In genomic region chr6:111057074-111057752, GRCh38 we compare ENCODE assay signal across 9 cellular contexts. TPM values are rescaled to one million over a fixed set of nuclear protein-coding genes. Genes with fewer than 3 reads are reported as not detected.
DNase-seq lines count a peak whose midpoint lies in the region; ATAC-seq and TF ChIP-seq lines count a peak whose summit lies in the region.
"Had no signal": no experiment of that assay in that cellular context is flagged by ENCODE, and none has a peak within 500 bp of the region (broad histone marks: within the 10 kb centered on the region; RNA-seq: fewer than 3 reads in every experiment).

No MANE protein-coding gene starts in this region.

- H3K9me3 ChIP-seq in HEK293 (ENCODE audit: control insufficient read depth, insufficient read depth, low read depth, low read length): no peaks in the 10 kb centered on the region
- no peaks in the 10 kb centered on the region for H3K9me3 ChIP-seq in right cardiac atrium (ENCODE audit: control insufficient read depth, low read length)
- H3K9me3 ChIP-seq: BLaER1 had no signal

- H3K27me3 ChIP-seq in right cardiac atrium (ENCODE audit: control insufficient read depth, insufficient read depth): no peaks in the 10 kb centered on the region
- H3K27me3 ChIP-seq: BLaER1 had no signal

- CTCF ChIA-PET in HEK293 (lab: Yijun Ruan, JAX): interaction anchor here (0.6 to 3.5 kb wide), 52 partner anchors 8 to 984 kb away, joined by 3 to 37 read pairs (median 4); no protein-coding TSS in a partner anchor
- CTCF ChIA-PET in activated CD8-positive, alpha-beta T cell treated with anti-CD3 and anti-CD28 coated beads, Interleukin-2, amount 10 ng/mL, durations not matched to agents 7 days and 5 days (lab: Charles Lee): interaction anchor here (0.5 to 4.0 kb wide), 28 partner anchors 9 to 819 kb away, joined by 3 to 55 read pairs (median 4); a partner anchor contains a TSS

- POLR2A ChIA-PET in HEK293 (lab: Yijun Ruan, JAX): interaction anchor here (0.8 to 0.9 kb wide), 2 partner anchors 11 to 202 kb away, joined by 3 read pairs; a partner anchor contains a TSS
- POLR2A ChIA-PET in activated CD8-positive, alpha-beta T cell treated with anti-CD3 and anti-CD28 coated beads, Interleukin-2, amount 10 ng/mL, durations not matched to agents 7 days and 5 days (lab: Charles Lee): no interaction called here

- H3K27ac Mint-ChIP-seq in activated CD8-positive, alpha-beta T cell treated with anti-CD3 and anti-CD28 coated beads, Interleukin-2, amount 10 ng/mL, durations not matched to agents 7 days and 5 days: no peak overlapping the region

- H3K4me3 ChIP-seq in HEK293 (ENCODE audit: low read depth, low read length) (no peak overlapping the region), right cardiac atrium (ENCODE audit: low read length) (no peak overlapping the region)
- H3K4me3 ChIP-seq: BLaER1 had no signal

- H3K36me3 ChIP-seq in HEK293 (ENCODE audit: control insufficient read depth in 2 of 2, insufficient read depth in 1 of 2, low read length in 2 of 2): no peaks in the 10 kb centered on the region; a peak in 1 of 3 replicates
- H3K36me3 ChIP-seq: BLaER1 had no signal

- peaks cover 6% of the 10 kb centered on the region for H3K27me3 Mint-ChIP-seq in activated CD8-positive, alpha-beta T cell treated with anti-CD3 and anti-CD28 coated beads, Interleukin-2, amount 10 ng/mL, durations not matched to agents 7 days and 5 days (ENCODE audit: low read depth)

- H3K36me3 Mint-ChIP-seq in activated CD8-positive, alpha-beta T cell treated with anti-CD3 and anti-CD28 coated beads, Interleukin-2, amount 10 ng/mL, durations not matched to agents 7 days and 5 days (ENCODE audit: low read depth): no peaks in the 10 kb centered on the region

- WGBS in right cardiac atrium: 49% methylated on average over 12 of the region's 12 CpGs

- peak; percentile 58 for ATAC-seq in activated CD8-positive, alpha-beta T cell treated with anti-CD3 and anti-CD28 coated beads, Interleukin-2, amount 10 ng/mL, durations not matched to agents 7 days and 5 days
- ATAC-seq in right cardiac atrium (peak; percentile 59 to 79), GM19328 (IDR thresholded peaks at IDR 0.05; ENCODE audit: unreplicated experiment) (no peak)
- ATAC-seq in stimulated activated naive CD8-positive, alpha-beta T cell treated with anti-CD3 and anti-CD28 coated beads, Interleukin-15, Interleukin-2, amounts not matched to agents 100 U/mL and 50 U/mL, for 24 hours: no peak

- no peaks in the 10 kb centered on the region for H3K4me1 ChIP-seq in HEK293 (ENCODE audit: control insufficient read depth, insufficient read depth, low read length)
- H3K4me1 ChIP-seq in right cardiac atrium (ENCODE audit: control insufficient read depth, insufficient read depth, low read length): no peaks in the 10 kb centered on the region
- H3K4me1 ChIP-seq: BLaER1 had no signal

- intact Hi-C loops in right cardiac atrium (cut with DNase I): loop anchor here in 2 of 4 donors (10.0 kb wide), 1 partner anchor 158 kb away; no protein-coding TSS in a partner anchor

- H3K4me3 Mint-ChIP-seq in activated CD8-positive, alpha-beta T cell treated with anti-CD3 and anti-CD28 coated beads, Interleukin-2, amount 10 ng/mL, durations not matched to agents 7 days and 5 days: no peak overlapping the region

- peak; percentile 40 for DNase-seq in NCI-H1092 treated with DMSO at 0.1 percent for 48 hours (lab: John Stamatoyannopoulos, UW)
- no peak for DNase-seq in NCI-H1092 (lab: John Stamatoyannopoulos, UW)
- peak; percentile 60 for DNase-seq in NCI-H446 treated with DMSO at 0.1 percent for 48 hours (lab: John Stamatoyannopoulos, UW)
- DNase-seq in activated CD8-positive, alpha-beta T cell treated with anti-CD3 and anti-CD28 coated beads, Interleukin-2, amount 10 ng/mL, durations not matched to agents 7 days and 5 days: peak; percentile 20
- no peak for DNase-seq in right cardiac atrium
- DNase-seq in stimulated activated naive CD8-positive, alpha-beta T cell treated with anti-CD3 and anti-CD28 coated beads, Interleukin-15, Interleukin-2, amounts not matched to agents 100 U/mL and 50 U/mL, for 24 hours: peak; percentile 10

- H3K27ac ChIP-seq in HEK293 (ENCODE audit: extremely low read depth, low read depth, low read length) (no peak overlapping the region), right cardiac atrium (ENCODE audit: low read length) (no peak overlapping the region)
- H3K27ac ChIP-seq: BLaER1 had no signal

- no peaks in the 10 kb centered on the region for H3K9me3 Mint-ChIP-seq in activated CD8-positive, alpha-beta T cell treated with anti-CD3 and anti-CD28 coated beads, Interleukin-2, amount 10 ng/mL, durations not matched to agents 7 days and 5 days (ENCODE audit: insufficient read depth)

- no peaks in the 10 kb centered on the region for H3K4me1 Mint-ChIP-seq in activated CD8-positive, alpha-beta T cell treated with anti-CD3 and anti-CD28 coated beads, Interleukin-2, amount 10 ng/mL, durations not matched to agents 7 days and 5 days (ENCODE audit: low read depth)

- peak; percentile 51; the same call in 1 of the 2 replicates for TF ChIP-seq CTCF in HEK293 (tag by site-specific recombination; IDR thresholded peaks at IDR 0.05)

TF ChIP-seq in HEK293, 187 proteins besides CTCF, POLR2A, EP300 and RAD21 (continues in another document):
- no peak for TF ChIP-seq FEZF1 (tag by site-specific recombination; IDR thresholded peaks at IDR 0.05)
- no peak for TF ChIP-seq ZNF132 (tag by site-specific recombination; IDR thresholded peaks at IDR 0.05; ENCODE audit: borderline replicate concordance)
- TF ChIP-seq ZNF558 (tag by site-specific recombination; IDR thresholded peaks at IDR 0.05): peak; percentile 45; the same call in 1 of the 2 replicates
- TF ChIP-seq ZNF629 (tag by site-specific recombination; IDR thresholded peaks at IDR 0.05): no peak
- TF ChIP-seq ZNF48 (tag by site-specific recombination; IDR thresholded peaks at IDR 0.05): no peak
- TF ChIP-seq, protein P1, sequence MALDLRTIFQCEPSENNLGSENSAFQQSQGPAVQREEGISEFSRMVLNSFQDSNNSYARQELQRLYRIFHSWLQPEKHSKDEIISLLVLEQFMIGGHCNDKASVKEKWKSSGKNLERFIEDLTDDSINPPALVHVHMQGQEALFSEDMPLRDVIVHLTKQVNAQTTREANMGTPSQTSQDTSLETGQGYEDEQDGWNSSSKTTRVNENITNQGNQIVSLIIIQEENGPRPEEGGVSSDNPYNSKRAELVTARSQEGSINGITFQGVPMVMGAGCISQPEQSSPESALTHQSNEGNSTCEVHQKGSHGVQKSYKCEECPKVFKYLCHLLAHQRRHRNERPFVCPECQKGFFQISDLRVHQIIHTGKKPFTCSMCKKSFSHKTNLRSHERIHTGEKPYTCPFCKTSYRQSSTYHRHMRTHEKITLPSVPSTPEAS (tag by site-specific recombination; IDR thresholded peaks at IDR 0.05): no peak
- TF ChIP-seq ZNF561 (tag by site-specific recombination; IDR thresholded peaks at IDR 0.05; ENCODE audit: borderline replicate concordance): no peak
- TF ChIP-seq, protein P2, sequence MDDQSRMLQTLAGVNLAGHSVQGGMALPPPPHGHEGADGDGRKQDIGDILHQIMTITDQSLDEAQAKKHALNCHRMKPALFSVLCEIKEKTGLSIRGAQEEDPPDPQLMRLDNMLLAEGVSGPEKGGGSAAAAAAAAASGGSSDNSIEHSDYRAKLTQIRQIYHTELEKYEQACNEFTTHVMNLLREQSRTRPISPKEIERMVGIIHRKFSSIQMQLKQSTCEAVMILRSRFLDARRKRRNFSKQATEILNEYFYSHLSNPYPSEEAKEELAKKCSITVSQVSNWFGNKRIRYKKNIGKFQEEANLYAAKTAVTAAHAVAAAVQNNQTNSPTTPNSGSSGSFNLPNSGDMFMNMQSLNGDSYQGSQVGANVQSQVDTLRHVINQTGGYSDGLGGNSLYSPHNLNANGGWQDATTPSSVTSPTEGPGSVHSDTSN (CRISPR knock-in tag; IDR thresholded peaks at IDR 0.05): no peak
- no peak for TF ChIP-seq ZNF114 (tag by site-specific recombination; IDR thresholded peaks at IDR 0.05)
- no peak for TF ChIP-seq ZBTB48 (tag by site-specific recombination; IDR thresholded peaks at IDR 0.05)
- TF ChIP-seq ZNF223 (tag by site-specific recombination; IDR thresholded peaks at IDR 0.05): no peak
- no peak for TF ChIP-seq ZNF701 (tag by site-specific recombination; IDR thresholded peaks at IDR 0.05)
- peak; percentile 66 for TF ChIP-seq ZNF654 (tag by site-specific recombination; IDR thresholded peaks at IDR 0.05; ENCODE audit: low read depth)
- no peak for TF ChIP-seq ZNF184 (tag by site-specific recombination; IDR thresholded peaks at IDR 0.05)
- TF ChIP-seq ZNF610 (tag by site-specific recombination; IDR thresholded peaks at IDR 0.05; ENCODE audit: borderline replicate concordance): no peak
- TF ChIP-seq, protein P3, sequence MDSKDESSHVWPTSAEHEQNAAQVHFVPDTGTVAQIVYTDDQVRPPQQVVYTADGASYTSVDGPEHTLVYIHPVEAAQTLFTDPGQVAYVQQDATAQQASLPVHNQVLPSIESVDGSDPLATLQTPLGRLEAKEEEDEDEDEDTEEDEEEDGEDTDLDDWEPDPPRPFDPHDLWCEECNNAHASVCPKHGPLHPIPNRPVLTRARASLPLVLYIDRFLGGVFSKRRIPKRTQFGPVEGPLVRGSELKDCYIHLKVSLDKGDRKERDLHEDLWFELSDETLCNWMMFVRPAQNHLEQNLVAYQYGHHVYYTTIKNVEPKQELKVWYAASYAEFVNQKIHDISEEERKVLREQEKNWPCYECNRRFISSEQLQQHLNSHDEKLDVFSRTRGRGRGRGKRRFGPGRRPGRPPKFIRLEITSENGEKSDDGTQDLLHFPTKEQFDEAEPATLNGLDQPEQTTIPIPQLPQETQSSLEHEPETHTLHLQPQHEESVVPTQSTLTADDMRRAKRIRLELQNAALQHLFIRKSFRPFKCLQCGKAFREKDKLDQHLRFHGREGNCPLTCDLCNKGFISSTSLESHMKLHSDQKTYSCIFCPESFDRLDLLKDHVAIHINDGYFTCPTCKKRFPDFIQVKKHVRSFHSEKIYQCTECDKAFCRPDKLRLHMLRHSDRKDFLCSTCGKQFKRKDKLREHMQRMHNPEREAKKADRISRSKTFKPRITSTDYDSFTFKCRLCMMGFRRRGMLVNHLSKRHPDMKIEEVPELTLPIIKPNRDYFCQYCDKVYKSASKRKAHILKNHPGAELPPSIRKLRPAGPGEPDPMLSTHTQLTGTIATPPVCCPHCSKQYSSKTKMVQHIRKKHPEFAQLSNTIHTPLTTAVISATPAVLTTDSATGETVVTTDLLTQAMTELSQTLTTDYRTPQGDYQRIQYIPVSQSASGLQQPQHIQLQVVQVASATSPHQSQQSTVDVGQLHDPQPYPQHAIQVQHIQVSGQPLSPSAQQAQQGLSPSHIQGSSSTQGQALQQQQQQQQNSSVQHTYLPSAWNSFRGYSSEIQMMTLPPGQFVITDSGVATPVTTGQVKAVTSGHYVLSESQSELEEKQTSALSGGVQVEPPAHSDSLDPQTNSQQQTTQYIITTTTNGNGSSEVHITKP (tag by site-specific recombination; IDR thresholded peaks at IDR 0.05): no peak; the same call in 1 of the 2 replicates

RNA-seq across cellular contexts. Expression of gene SLC16A10, which starts 30.1 kb away (rescaled TPM):
- total RNA-seq in activated CD8-positive, alpha-beta T cell treated with anti-CD3 and anti-CD28 coated beads, Interleukin-2, amount 10 ng/mL, durations not matched to agents 7 days and 5 days: 1 to 10 TPM; 6.3 to 6.4 TPM
- total RNA-seq in right cardiac atrium: 10 to 100 TPM in 1 of 4 donors, 1 to 10 TPM in 3; 5.0 to 11.3 (median 5.4) TPM
- 2.2 TPM for polyA plus RNA-seq in right cardiac atrium

Comparison
In these comparisons a context has a peak if more than half of its experiments do, and no peak if none do; other contexts are left out.
1. DNase-seq: peak in NCI-H1092 treated with DMSO at 0.1 percent for 48 hours (single experiment), NCI-H446 treated with DMSO at 0.1 percent for 48 hours (single experiment), activated CD8-positive, alpha-beta T cell treated with anti-CD3 and anti-CD28 coated beads, Interleukin-2, amount 10 ng/mL, durations not matched to agents 7 days and 5 days (single experiment) and stimulated activated naive CD8-positive, alpha-beta T cell treated with anti-CD3 and anti-CD28 coated beads, Interleukin-15, Interleukin-2, amounts not matched to agents 100 U/mL and 50 U/mL, for 24 hours (single experiment); none in NCI-H1092 (single experiment) and right cardiac atrium (0 of 3).
2. ATAC-seq: peak in activated CD8-positive, alpha-beta T cell treated with anti-CD3 and anti-CD28 coated beads, Interleukin-2, amount 10 ng/mL, durations not matched to agents 7 days and 5 days (single experiment) and right cardiac atrium (2 of 2); none in stimulated activated naive CD8-positive, alpha-beta T cell treated with anti-CD3 and anti-CD28 coated beads, Interleukin-15, Interleukin-2, amounts not matched to agents 100 U/mL and 50 U/mL, for 24 hours (single experiment) and GM19328 (single experiment).